ENCODE assay signal across 1 cellular context in the genomic region with DNA sequence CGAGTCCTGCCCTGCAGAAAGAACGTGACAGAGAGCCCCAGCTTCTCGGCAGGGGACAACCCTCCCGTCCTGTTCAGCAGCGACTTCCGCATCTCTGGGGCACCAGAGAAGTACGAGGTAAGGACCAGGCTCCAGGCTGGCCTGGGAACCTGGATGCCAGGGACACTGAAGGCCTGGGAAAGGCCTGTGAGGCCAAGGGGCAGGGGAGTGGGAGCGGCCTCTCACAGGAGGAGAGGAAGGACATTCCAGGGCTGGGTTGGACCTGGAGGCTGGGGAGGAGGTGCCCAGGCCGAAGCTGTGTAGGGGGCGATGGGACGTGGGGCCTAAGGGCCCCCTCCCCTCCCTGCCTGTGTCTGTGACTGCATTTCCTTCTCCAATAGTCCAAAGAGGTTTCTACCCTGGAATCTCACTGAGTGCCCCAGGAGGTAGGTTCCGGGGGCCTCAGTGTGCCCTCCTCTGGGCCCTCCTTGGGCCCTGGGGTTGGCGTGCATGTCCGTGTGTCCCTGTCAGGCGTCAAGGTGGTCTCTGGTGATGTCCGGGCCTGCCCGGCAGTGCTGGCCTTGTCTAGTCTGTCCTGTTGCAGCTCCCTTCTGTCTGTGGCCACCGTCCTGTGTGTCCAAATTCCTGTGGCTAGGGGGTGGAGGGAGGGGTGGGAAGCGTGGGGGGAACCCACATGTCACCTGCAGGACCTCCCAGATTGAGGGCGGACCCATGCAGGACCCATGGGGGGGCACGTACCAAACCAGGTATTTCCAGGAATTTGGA.
TF ChIP-seq lines count a peak whose summit lies in the region.

No MANE protein-coding gene starts in this region.

TF ChIP-seq in H1, 55 proteins besides CTCF, POLR2A, EP300 and RAD21:
- no peak for TF ChIP-seq ASH2L (IDR thresholded peaks at IDR 0.05; ENCODE audit: low read length)
- TF ChIP-seq CEBPB (IDR thresholded peaks at IDR 0.05; ENCODE audit: low read depth, low read length), result no peak
